9 cellular contexts compared by ENCODE assay signal in the genomic region with DNA sequence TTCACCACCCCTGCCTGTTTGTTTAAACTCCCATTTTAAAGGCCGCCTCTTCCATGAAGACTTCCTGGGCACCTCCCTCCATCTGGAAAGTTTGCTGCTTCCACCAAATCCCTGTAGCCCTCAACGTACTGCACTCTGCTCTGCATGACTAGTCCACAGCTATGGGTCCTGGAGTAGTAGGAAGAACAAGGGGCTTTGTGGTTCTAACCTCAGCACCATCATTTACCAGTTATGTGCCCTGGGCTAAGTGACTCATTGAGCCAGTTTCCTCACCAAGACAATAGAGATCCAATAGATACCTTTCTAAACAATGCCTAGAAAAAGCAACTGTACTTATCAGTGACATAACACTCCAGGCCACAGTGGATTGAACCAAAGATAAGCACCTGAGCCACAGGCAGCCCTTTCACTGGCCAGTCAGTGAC. TPM values are rescaled to one million over a fixed set of nuclear protein-coding genes. Genes with fewer than 3 reads are reported as not detected.
DNase-seq lines count a peak whose midpoint lies in the region; ATAC-seq and TF ChIP-seq lines count a peak whose summit lies in the region.
"Had no signal": no experiment of that assay in that cellular context is flagged by ENCODE, and none has a peak within 500 bp of the region (broad histone marks: within the 10 kb centered on the region; RNA-seq: fewer than 3 reads in every experiment).

No MANE protein-coding gene starts in this region.

- no peaks in the 10 kb centered on the region for H3K36me3 Mint-ChIP-seq in endodermal cell (ENCODE audit: low read depth)

- peaks cover 17% of the 10 kb centered on the region; the same call in 1 of the 2 replicates for H3K79me2 ChIP-seq in SK-N-SH (ENCODE audit: insufficient read depth)

- DNase-seq in HCEC 1CT (peak; percentile 94), SK-N-SH (no peak), endodermal cell (peak; percentile 66), GM13977 (ENCODE audit: low spot score) (no peak), DMS79 treated with DMSO at 0.1 percent for 48 hours (lab: John Stamatoyannopoulos, UW) (no peak)

- no peaks in the 10 kb centered on the region for H4K20me1 ChIP-seq in SK-N-SH (ENCODE audit: insufficient read depth)

- CTCF ChIA-PET in SK-N-SH (lab: Yijun Ruan, JAX): interaction anchor here (1.5 to 9.2 kb wide), 3 partner anchors 10 to 120 kb away, joined by 3 to 84 read pairs (median 48); partner anchors contain the start of gene LTBP2

- H3K27me3 ChIP-seq in SK-N-SH (ENCODE audit: insufficient read depth) (no peaks in the 10 kb centered on the region), endodermal cell (ENCODE audit: control insufficient read depth, insufficient read depth, low read length, poor library complexity, severe bottlenecking) (no peaks in the 10 kb centered on the region), skeletal muscle satellite cell (ENCODE audit: control insufficient read depth, insufficient read depth, low read length) (no peaks in the 10 kb centered on the region)

- WGBS in SK-N-SH (ENCODE audit: low lambda C conversion rate): 26% methylated on average over 2 of the region's 2 CpGs
- WGBS in endodermal cell (ENCODE audit: insufficient coverage in 1 of 2, insufficient read length in 1 of 2), 2 experiments: 77% methylated on average over 2 of the region's 2 CpGs; no CpG with 5 or more reads in 1 of the 2 experiments

- H3K4me1 Mint-ChIP-seq in endodermal cell: peaks cover 62% of the 10 kb centered on the region

- peaks cover 14 to 43% of the 10 kb centered on the region in 2 experiments; a peak in 3 of 4 replicates for H3K4me1 ChIP-seq in SK-N-SH (ENCODE audit: control insufficient read depth in 1 of 2, insufficient read depth in 2 of 2, low read depth in 1 of 2, low read length in 1 of 2)
- peaks cover 36% of the 10 kb centered on the region for H3K4me1 ChIP-seq in endodermal cell (ENCODE audit: control insufficient read depth, insufficient read depth, low read length)
- peaks cover 61% of the 10 kb centered on the region for H3K4me1 ChIP-seq in skeletal muscle satellite cell (ENCODE audit: control insufficient read depth, insufficient read depth, low read length)

- H3K27ac ChIP-seq in SK-N-SH (ENCODE audit: low read depth in 2 of 2, low read length in 1 of 2): peak overlapping the region; percentile 68 to 99; a peak in 3 of 4 replicates
- H3K27ac ChIP-seq in endodermal cell (ENCODE audit: low read depth, low read length): no peak overlapping the region
- H3K27ac ChIP-seq: KMS-11 had no signal

- no peak for TF ChIP-seq CTCF in SK-N-SH (IDR thresholded peaks at IDR 0.05)
- no peak for TF ChIP-seq CTCF in endodermal cell (conservative IDR thresholded peaks at IDR 0.05)
- TF ChIP-seq CTCF in GM13977 (IDR thresholded peaks at IDR 0.05; ENCODE audit: extremely low read depth, insufficient read depth, missing control alignments): no peak

- in situ Hi-C loops in GM13977 (cut with MboI; ENCODE audit: low pct_unique_long_range_greater_than_20kb, low sequenced_read_pairs, unreplicated experiment): no loop called here

- H3K9me3 ChIP-seq in SK-N-SH (no peaks in the 10 kb centered on the region), endodermal cell (ENCODE audit: control insufficient read depth, low read length) (no peaks in the 10 kb centered on the region), skeletal muscle satellite cell (replicated peaks; ENCODE audit: low read length) (no peaks in the 10 kb centered on the region)

- peak in 1 of 2 experiments; percentile 91; a peak in 2 of 4 replicates for TF ChIP-seq EP300 in SK-N-SH (IDR thresholded peaks at IDR 0.05; ENCODE audit: borderline replicate concordance in 1 of 2, low read depth in 1 of 2, low read length in 1 of 2)

- no peak for TF ChIP-seq RAD21 in SK-N-SH (IDR thresholded peaks at IDR 0.05; ENCODE audit: low read length)

- H3K36me3 ChIP-seq in SK-N-SH (replicated peaks in 1 of 2; ENCODE audit: control insufficient read depth in 1 of 2, insufficient read depth in 2 of 2, low read length in 1 of 2): no peaks in the 10 kb centered on the region
- H3K36me3 ChIP-seq in endodermal cell (ENCODE audit: control insufficient read depth, insufficient read depth, low read length): no peaks in the 10 kb centered on the region
- no peaks in the 10 kb centered on the region for H3K36me3 ChIP-seq in skeletal muscle satellite cell (ENCODE audit: insufficient read depth, low read length)

- peak overlapping the region; percentile 43 for H3K27ac Mint-ChIP-seq in endodermal cell

- no peak overlapping the region for H3K4me3 Mint-ChIP-seq in endodermal cell

- no peaks in the 10 kb centered on the region for H3K9me2 ChIP-seq in SK-N-SH

- H3K4me2 ChIP-seq in SK-N-SH (peak overlapping the region; percentile 56), skeletal muscle satellite cell (ENCODE audit: low read length) (peak overlapping the region; percentile 58)
- H3K4me2 ChIP-seq: KMS-11 had no signal

- POLR2A ChIA-PET in SK-N-SH (lab: Yijun Ruan, JAX): no interaction called here

- no peaks in the 10 kb centered on the region for H3K9me3 Mint-ChIP-seq in endodermal cell

- ATAC-seq in GM21576 (IDR thresholded peaks at IDR 0.05; ENCODE audit: unreplicated experiment): no peak
- ATAC-seq in GM18909 (IDR thresholded peaks at IDR 0.05; ENCODE audit: poor library complexity, unreplicated experiment): no peak

- peaks cover 9% of the 10 kb centered on the region for H3K27me3 Mint-ChIP-seq in endodermal cell (ENCODE audit: insufficient read depth)

- H3K9ac ChIP-seq in SK-N-SH (peak overlapping the region; percentile 71), endodermal cell (ENCODE audit: extremely low read depth, low read length, poor library complexity, severe bottlenecking) (no peak overlapping the region), skeletal muscle satellite cell (ENCODE audit: low read depth, low read length) (peak overlapping the region; percentile 70)
- H3K9ac ChIP-seq: KMS-11 had no signal

- peaks cover 46% of the 10 kb centered on the region for H3F3A ChIP-seq in SK-N-SH (replicated peaks; ENCODE audit: insufficient read depth)

- no peak overlapping the region for H2AFZ ChIP-seq in SK-N-SH (ENCODE audit: low read depth)

- H3K4me3 ChIP-seq in SK-N-SH (ENCODE audit: low read depth in 2 of 2, low read length in 1 of 2) (no peak overlapping the region; a peak in 1 of 4 replicates), endodermal cell (ENCODE audit: low read length) (no peak overlapping the region), skeletal muscle satellite cell (ENCODE audit: low read length) (peak overlapping the region; percentile 21)

TF ChIP-seq in SK-N-SH, 30 proteins besides CTCF, POLR2A, EP300 and RAD21 (continues in another document):
- TF ChIP-seq CHD2 (IDR thresholded peaks at IDR 0.05; ENCODE audit: low read length, partially characterized antibody) (no peak), YY1 (IDR thresholded peaks at IDR 0.05; ENCODE audit: low read depth) (no peak; the same call in 1 of the 2 replicates), REST (IDR thresholded peaks at IDR 0.05; ENCODE audit: low read depth, low read length) (no peak), IRF3 (IDR thresholded peaks at IDR 0.05; ENCODE audit: low read depth, low read length) (no peak), FOXJ3 (CRISPR knock-in tag; IDR thresholded peaks at IDR 0.05) (no peak), RXRA (IDR thresholded peaks at IDR 0.05; ENCODE audit: borderline replicate concordance, low read depth) (peak; percentile 89; the same call in 1 of the 2 replicates)

RNA-seq across cellular contexts. Expression of gene LTBP2, which starts 8.5 kb away (rescaled TPM):
- polyA plus RNA-seq in SK-N-SH (2012; rRNA removed): 34.4 and 58.8 TPM in 2 replicates
- 30.9 and 41.3 TPM in 2 replicates for polyA plus RNA-seq in SK-N-SH (2012; cell fraction: cytosol; rRNA removed)
- polyA plus RNA-seq in SK-N-SH (2012; cell fraction: nucleus; rRNA removed): 136 and 138 TPM in 2 replicates
- total RNA-seq in endodermal cell: 1 to 10 TPM; 1.7 to 2.9 TPM
- polyA plus RNA-seq in endodermal cell (2013, experiment 1 of 2): 2.4 TPM
- polyA plus RNA-seq in endodermal cell (2013, experiment 2 of 2): 2.8 TPM
- total RNA-seq in skeletal muscle satellite cell (2012; rRNA removed): 59.3 and 119 TPM in 2 replicates

Comparison
In these comparisons a context has a peak if more than half of its experiments do, and no peak if none do; other contexts are left out.
1. DNase-seq: peak in HCEC 1CT (single experiment) and endodermal cell (single experiment); none in SK-N-SH (single experiment), GM13977 (single experiment) and DMS79 treated with DMSO at 0.1 percent for 48 hours (single experiment).